24 cellular contexts compared by ENCODE assay signal in genomic region chr10:43754569-43755260, GRCh38.
"Had no signal": no experiment of that assay in that cellular context is flagged by ENCODE, and none has a peak within 500 bp of the region (broad histone marks: within the 10 kb centered on the region; RNA-seq: fewer than 3 reads in every experiment).

No MANE protein-coding gene starts in this region.

- H3K4me1 Mint-ChIP-seq: immature natural killer cell, memory B cell, mesothelial cell of epicardium had no signal

- H3K36me3 ChIP-seq: colonic mucosa, heart left ventricle, left ventricle myocardium inferior, lower lobe of right lung, neural progenitor cell, ovary, right atrium auricular region, sigmoid colon, suprapubic skin, thyroid gland, vagina had no signal

- H3K36me3 Mint-ChIP-seq: memory B cell, mesothelial cell of epicardium, natural killer cell, neural progenitor cell, type B pancreatic cell had no signal

- H3K4me1 ChIP-seq: colonic mucosa, lower lobe of right lung, neural progenitor cell, right atrium auricular region, sigmoid colon, suprapubic skin, thyroid gland, vagina had no signal

- H3K27ac Mint-ChIP-seq: immature natural killer cell, memory B cell, mesothelial cell of epicardium, natural killer cell, neural progenitor cell, type B pancreatic cell had no signal

- H3K4me2 ChIP-seq: neural progenitor cell had no signal

- H3K4me3 Mint-ChIP-seq: immature natural killer cell, memory B cell, mesothelial cell of epicardium, natural killer cell, neural progenitor cell, type B pancreatic cell had no signal

- H3K9me3 Mint-ChIP-seq: memory B cell, mesothelial cell of epicardium, natural killer cell, neural progenitor cell, type B pancreatic cell had no signal

- H3K27me3 ChIP-seq: colonic mucosa, heart left ventricle, neural progenitor cell, ovary, right atrium auricular region, sigmoid colon, suprapubic skin, thyroid gland, vagina had no signal

- H3K4me3 ChIP-seq: colonic mucosa, heart left ventricle, left ventricle myocardium inferior, lower lobe of right lung, neural progenitor cell, ovary, right atrium auricular region, sigmoid colon, skin epidermis, suprapubic skin, thyroid gland, vagina had no signal

- ATAC-seq: heart left ventricle, lower lobe of right lung, natural killer cell had no signal

- H3K27me3 Mint-ChIP-seq: type B pancreatic cell had no signal

- DNase-seq: colonic mucosa; dermis blood vessel endothelial cell; erythroblast; foreskin melanocyte; heart left ventricle; hippocampal formation; immature natural killer cell; left ventricle myocardium inferior; lower lobe of right lung; natural killer cell; nucleus accumbens; ovary; sigmoid colon; stimulated activated CD4-positive, alpha-beta T cell treated with anti-CD3 and anti-CD28 coated beads, Interleukin-12 subunit alpha, Interleukin-12 subunit beta, amount 100 ng/mL, for 4 hours; stimulated activated naive CD4-positive, alpha-beta T cell; thyroid gland had no signal

- H3K27ac ChIP-seq: colonic mucosa, lower lobe of right lung, neural progenitor cell, ovary, right atrium auricular region, sigmoid colon, skin epidermis, suprapubic skin, thyroid gland, vagina had no signal
